In genomic region chr4:31324814-31325213, GRCh38 we compare ENCODE assay signal across 7 cellular contexts.
"Had no signal": no experiment of that assay in that cellular context is flagged by ENCODE, and none has a peak within 500 bp of the region (broad histone marks: within the 10 kb centered on the region; RNA-seq: fewer than 3 reads in every experiment).

No MANE protein-coding gene starts in this region.

- H3K27ac ChIP-seq: GM23248 had no signal

- H3K4me3 ChIP-seq: GM23248, HAP-1, K562 had no signal

- H3K4me1 ChIP-seq: HAP-1 had no signal

- H3K9ac ChIP-seq: GM23248 had no signal

- H2AFZ ChIP-seq: GM23248 had no signal

- DNase-seq: GM23248, GOT3, H7, IMR-90, KG1 had no signal

- H3K36me3 ChIP-seq: HAP-1 had no signal

- ATAC-seq: K562 had no signal

- H3K9me3 ChIP-seq: HAP-1 had no signal
